In the genomic region with DNA sequence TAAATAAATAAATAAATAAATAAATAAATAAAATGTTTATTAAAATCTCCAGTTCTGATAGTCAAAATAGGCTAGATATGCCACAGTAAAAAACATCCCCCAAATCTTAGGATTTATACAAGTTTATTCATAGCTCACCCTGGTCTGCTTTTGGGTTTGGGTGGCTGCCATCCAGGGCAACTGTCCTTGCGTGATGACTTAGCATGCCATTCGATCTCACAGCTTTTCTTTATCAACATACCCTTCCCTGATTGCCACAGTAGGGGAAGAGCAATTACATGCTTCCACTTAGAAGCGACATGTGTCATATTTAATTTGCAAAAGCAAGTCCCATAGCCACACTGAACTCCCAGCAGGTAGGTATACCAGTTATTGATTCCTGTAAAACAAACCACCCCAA, we compare ENCODE assay signal across 2 cellular contexts.
TF ChIP-seq lines count a peak whose summit lies in the region.

No MANE protein-coding gene starts in this region.

TF ChIP-seq in HEK293, 187 proteins besides CTCF, POLR2A, EP300 and RAD21:
- TF ChIP-seq ZNF549 (tag by site-specific recombination; IDR thresholded peaks at IDR 0.05) (no peak), ZNF121 (tag by site-specific recombination; IDR thresholded peaks at IDR 0.05) (no peak), ZNF426 (tag by site-specific recombination; IDR thresholded peaks at IDR 0.05) (peak; percentile 23; the same call in 1 of the 2 replicates)

TF ChIP-seq in H1, 55 proteins besides CTCF, POLR2A, EP300 and RAD21:
- TF ChIP-seq PHF8 (conservative IDR thresholded peaks at IDR 0.05; ENCODE audit: low read depth, low read length) (no peak), SP2 (IDR thresholded peaks at IDR 0.05; ENCODE audit: low read length) (no peak), HDAC6 (IDR thresholded peaks at IDR 0.05; ENCODE audit: low read depth, low read length) (no peak), YY1 (IDR thresholded peaks at IDR 0.05; ENCODE audit: low read depth, low read length) (no peak), SIX5 (IDR thresholded peaks at IDR 0.05; ENCODE audit: low read depth, low read length) (no peak), TEAD4 (IDR thresholded peaks at IDR 0.05; ENCODE audit: low read depth, low read length) (no peak), TBP (IDR thresholded peaks at IDR 0.05; ENCODE audit: low read depth, low read length) (no peak), KDM5A (IDR thresholded peaks at IDR 0.05; ENCODE audit: low read length) (no peak), GABPA (IDR thresholded peaks at IDR 0.05; ENCODE audit: borderline replicate concordance, insufficient read depth, low read length) (no peak), CEBPB (IDR thresholded peaks at IDR 0.05; ENCODE audit: low read depth, low read length) (no peak), GTF2F1 (IDR thresholded peaks at IDR 0.05; ENCODE audit: borderline replicate concordance, low read depth, low read length) (no peak), CHD1 (IDR thresholded peaks at IDR 0.05; ENCODE audit: low read depth, low read length) (no peak), TCF12 (IDR thresholded peaks at IDR 0.05; ENCODE audit: low read depth, low read length) (no peak), SP4 (IDR thresholded peaks at IDR 0.05; ENCODE audit: low read length) (no peak), BACH1 (IDR thresholded peaks at IDR 0.05; ENCODE audit: low read length) (no peak), SAP30 (IDR thresholded peaks at IDR 0.05; ENCODE audit: insufficient read depth, insufficient replicate concordance, low read length) (no peak), SRF (IDR thresholded peaks at IDR 0.05; ENCODE audit: low read depth, low read length) (no peak)
- TF ChIP-seq, protein P1, sequence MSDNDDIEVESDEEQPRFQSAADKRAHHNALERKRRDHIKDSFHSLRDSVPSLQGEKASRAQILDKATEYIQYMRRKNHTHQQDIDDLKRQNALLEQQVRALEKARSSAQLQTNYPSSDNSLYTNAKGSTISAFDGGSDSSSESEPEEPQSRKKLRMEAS (IDR thresholded peaks at IDR 0.05) = no peak
- TF ChIP-seq, protein P2, sequence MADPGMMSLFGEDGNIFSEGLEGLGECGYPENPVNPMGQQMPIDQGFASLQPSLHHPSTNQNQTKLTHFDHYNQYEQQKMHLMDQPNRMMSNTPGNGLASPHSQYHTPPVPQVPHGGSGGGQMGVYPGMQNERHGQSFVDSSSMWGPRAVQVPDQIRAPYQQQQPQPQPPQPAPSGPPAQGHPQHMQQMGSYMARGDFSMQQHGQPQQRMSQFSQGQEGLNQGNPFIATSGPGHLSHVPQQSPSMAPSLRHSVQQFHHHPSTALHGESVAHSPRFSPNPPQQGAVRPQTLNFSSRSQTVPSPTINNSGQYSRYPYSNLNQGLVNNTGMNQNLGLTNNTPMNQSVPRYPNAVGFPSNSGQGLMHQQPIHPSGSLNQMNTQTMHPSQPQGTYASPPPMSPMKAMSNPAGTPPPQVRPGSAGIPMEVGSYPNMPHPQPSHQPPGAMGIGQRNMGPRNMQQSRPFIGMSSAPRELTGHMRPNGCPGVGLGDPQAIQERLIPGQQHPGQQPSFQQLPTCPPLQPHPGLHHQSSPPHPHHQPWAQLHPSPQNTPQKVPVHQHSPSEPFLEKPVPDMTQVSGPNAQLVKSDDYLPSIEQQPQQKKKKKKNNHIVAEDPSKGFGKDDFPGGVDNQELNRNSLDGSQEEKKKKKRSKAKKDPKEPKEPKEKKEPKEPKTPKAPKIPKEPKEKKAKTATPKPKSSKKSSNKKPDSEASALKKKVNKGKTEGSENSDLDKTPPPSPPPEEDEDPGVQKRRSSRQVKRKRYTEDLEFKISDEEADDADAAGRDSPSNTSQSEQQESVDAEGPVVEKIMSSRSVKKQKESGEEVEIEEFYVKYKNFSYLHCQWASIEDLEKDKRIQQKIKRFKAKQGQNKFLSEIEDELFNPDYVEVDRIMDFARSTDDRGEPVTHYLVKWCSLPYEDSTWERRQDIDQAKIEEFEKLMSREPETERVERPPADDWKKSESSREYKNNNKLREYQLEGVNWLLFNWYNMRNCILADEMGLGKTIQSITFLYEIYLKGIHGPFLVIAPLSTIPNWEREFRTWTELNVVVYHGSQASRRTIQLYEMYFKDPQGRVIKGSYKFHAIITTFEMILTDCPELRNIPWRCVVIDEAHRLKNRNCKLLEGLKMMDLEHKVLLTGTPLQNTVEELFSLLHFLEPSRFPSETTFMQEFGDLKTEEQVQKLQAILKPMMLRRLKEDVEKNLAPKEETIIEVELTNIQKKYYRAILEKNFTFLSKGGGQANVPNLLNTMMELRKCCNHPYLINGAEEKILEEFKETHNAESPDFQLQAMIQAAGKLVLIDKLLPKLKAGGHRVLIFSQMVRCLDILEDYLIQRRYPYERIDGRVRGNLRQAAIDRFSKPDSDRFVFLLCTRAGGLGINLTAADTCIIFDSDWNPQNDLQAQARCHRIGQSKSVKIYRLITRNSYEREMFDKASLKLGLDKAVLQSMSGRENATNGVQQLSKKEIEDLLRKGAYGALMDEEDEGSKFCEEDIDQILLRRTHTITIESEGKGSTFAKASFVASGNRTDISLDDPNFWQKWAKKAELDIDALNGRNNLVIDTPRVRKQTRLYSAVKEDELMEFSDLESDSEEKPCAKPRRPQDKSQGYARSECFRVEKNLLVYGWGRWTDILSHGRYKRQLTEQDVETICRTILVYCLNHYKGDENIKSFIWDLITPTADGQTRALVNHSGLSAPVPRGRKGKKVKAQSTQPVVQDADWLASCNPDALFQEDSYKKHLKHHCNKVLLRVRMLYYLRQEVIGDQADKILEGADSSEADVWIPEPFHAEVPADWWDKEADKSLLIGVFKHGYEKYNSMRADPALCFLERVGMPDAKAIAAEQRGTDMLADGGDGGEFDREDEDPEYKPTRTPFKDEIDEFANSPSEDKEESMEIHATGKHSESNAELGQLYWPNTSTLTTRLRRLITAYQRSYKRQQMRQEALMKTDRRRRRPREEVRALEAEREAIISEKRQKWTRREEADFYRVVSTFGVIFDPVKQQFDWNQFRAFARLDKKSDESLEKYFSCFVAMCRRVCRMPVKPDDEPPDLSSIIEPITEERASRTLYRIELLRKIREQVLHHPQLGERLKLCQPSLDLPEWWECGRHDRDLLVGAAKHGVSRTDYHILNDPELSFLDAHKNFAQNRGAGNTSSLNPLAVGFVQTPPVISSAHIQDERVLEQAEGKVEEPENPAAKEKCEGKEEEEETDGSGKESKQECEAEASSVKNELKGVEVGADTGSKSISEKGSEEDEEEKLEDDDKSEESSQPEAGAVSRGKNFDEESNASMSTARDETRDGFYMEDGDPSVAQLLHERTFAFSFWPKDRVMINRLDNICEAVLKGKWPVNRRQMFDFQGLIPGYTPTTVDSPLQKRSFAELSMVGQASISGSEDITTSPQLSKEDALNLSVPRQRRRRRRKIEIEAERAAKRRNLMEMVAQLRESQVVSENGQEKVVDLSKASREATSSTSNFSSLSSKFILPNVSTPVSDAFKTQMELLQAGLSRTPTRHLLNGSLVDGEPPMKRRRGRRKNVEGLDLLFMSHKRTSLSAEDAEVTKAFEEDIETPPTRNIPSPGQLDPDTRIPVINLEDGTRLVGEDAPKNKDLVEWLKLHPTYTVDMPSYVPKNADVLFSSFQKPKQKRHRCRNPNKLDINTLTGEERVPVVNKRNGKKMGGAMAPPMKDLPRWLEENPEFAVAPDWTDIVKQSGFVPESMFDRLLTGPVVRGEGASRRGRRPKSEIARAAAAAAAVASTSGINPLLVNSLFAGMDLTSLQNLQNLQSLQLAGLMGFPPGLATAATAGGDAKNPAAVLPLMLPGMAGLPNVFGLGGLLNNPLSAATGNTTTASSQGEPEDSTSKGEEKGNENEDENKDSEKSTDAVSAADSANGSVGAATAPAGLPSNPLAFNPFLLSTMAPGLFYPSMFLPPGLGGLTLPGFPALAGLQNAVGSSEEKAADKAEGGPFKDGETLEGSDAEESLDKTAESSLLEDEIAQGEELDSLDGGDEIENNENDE (IDR thresholded peaks at IDR 0.05; ENCODE audit: insufficient replicate concordance, low read length) = no peak
